9 cellular contexts compared by ENCODE assay signal in genomic region chr2:57906152-57906732, GRCh38.
DNase-seq lines count a peak whose midpoint lies in the region; ATAC-seq and TF ChIP-seq lines count a peak whose summit lies in the region.
"Had no signal": no experiment of that assay in that cellular context is flagged by ENCODE, and none has a peak within 500 bp of the region (broad histone marks: within the 10 kb centered on the region; RNA-seq: fewer than 3 reads in every experiment).

No MANE protein-coding gene starts in this region.

- intact Hi-C loops in OCI-LY7 (cut with micrococcal nuclease; ENCODE audit: unreplicated experiment) = loop anchor here (5.0 kb wide), 1 partner anchor 541 kb away; no protein-coding TSS in a partner anchor

- DNase-seq in DMS79 treated with DMSO at 0.1 percent for 48 hours (lab: John Stamatoyannopoulos, UW) (peak; percentile 15), DMS79 (lab: John Stamatoyannopoulos, UW) (no peak), HL-60 (ENCODE audit: low read depth in 1 of 2, low spot score in 1 of 2) (peak in 1 of 2 experiments; percentile 5), OCI-LY7 (ENCODE audit: low spot score) (peak; percentile 30), dermis microvascular lymphatic vessel endothelial cell (ENCODE audit: low read depth in 2 of 2) (peak; percentile 39 to 65), medulla oblongata (ENCODE audit: extremely low spot score) (peak; percentile 88), HK-2 (ENCODE audit: unreplicated experiment) (no peak)

- H3K27me3 ChIP-seq in HL-60 (ENCODE audit: insufficient read depth, poor library complexity, severe bottlenecking) = no peaks in the 10 kb centered on the region
- H3K27me3 ChIP-seq: BLaER1 treated with 17β-estradiol and CSF1 and Interleukin-3, amounts not matched to agents 10 nM and 100 nM had no signal

- H3K9me2 ChIP-seq in OCI-LY7 (ENCODE audit: insufficient read depth, low read length) = no peaks in the 10 kb centered on the region

- CTCF ChIA-PET in OCI-LY7 (lab: Charles Lee; ENCODE audit: unreplicated experiment) = no interaction called here

- H3K4me3 ChIP-seq in HL-60 (replicated peaks; ENCODE audit: insufficient read depth, low read length) (no peak overlapping the region), OCI-LY7 (ENCODE audit: low read depth, low read length, poor library complexity, severe bottlenecking) (no peak overlapping the region)
- H3K4me3 ChIP-seq: BLaER1 treated with 17β-estradiol and CSF1 and Interleukin-3, amounts not matched to agents 10 nM and 100 nM had no signal

- H3K27ac ChIP-seq in HL-60 (replicated peaks) (no peak overlapping the region), OCI-LY7 (ENCODE audit: low read depth, low read length, poor library complexity, severe bottlenecking) (no peak overlapping the region)
- H3K27ac ChIP-seq: BLaER1 treated with 17β-estradiol and CSF1 and Interleukin-3, amounts not matched to agents 10 nM and 100 nM had no signal

- H2AFZ ChIP-seq in OCI-LY7 (ENCODE audit: low read length) = no peak overlapping the region

- no peaks in the 10 kb centered on the region for H3K9me3 ChIP-seq in OCI-LY7 (ENCODE audit: low read length)
- H3K9me3 ChIP-seq: BLaER1 treated with 17β-estradiol and CSF1 and Interleukin-3, amounts not matched to agents 10 nM and 100 nM had no signal

- POLR2A ChIA-PET in OCI-LY7 (lab: Charles Lee) = interaction anchor here (0.6 kb wide), 1 partner anchor 860 kb away, joined by 4 read pairs; no protein-coding TSS in a partner anchor

- H3K79me2 ChIP-seq in OCI-LY7 (ENCODE audit: insufficient read depth, low read depth, low read length) = no peaks in the 10 kb centered on the region

- no peaks in the 10 kb centered on the region for H4K20me1 ChIP-seq in OCI-LY7 (ENCODE audit: insufficient read depth, low read length)
- H4K20me1 ChIP-seq: BLaER1 treated with 17β-estradiol and CSF1 and Interleukin-3, amounts not matched to agents 10 nM and 100 nM had no signal

- ATAC-seq in GM21515 (IDR thresholded peaks at IDR 0.05; ENCODE audit: unreplicated experiment) = peak; percentile 78

- peak; percentile 77 for TF ChIP-seq CTCF in HL-60 (IDR thresholded peaks at IDR 0.05; ENCODE audit: insufficient read depth, low read length)
- TF ChIP-seq CTCF in OCI-LY7 (conservative IDR thresholded peaks at IDR 0.05; ENCODE audit: low read length) = peak; percentile 84

- no peaks in the 10 kb centered on the region for H3K36me3 ChIP-seq in OCI-LY7 (ENCODE audit: insufficient read depth, low read length)
- H3K36me3 ChIP-seq: BLaER1 treated with 17β-estradiol and CSF1 and Interleukin-3, amounts not matched to agents 10 nM and 100 nM had no signal

- H3K4me2 ChIP-seq in OCI-LY7 (ENCODE audit: low read length) = no peak overlapping the region
- H3K4me2 ChIP-seq: BLaER1 treated with 17β-estradiol and CSF1 and Interleukin-3, amounts not matched to agents 10 nM and 100 nM had no signal

- H3K4me1 ChIP-seq in OCI-LY7 (ENCODE audit: insufficient read depth, low read length, poor library complexity, severe bottlenecking) = no peaks in the 10 kb centered on the region

- BruUV-seq in OCI-LY7 (replicated peaks; lab: Mats Ljungman, UMichigan) = no TSS peak

Comparison
In these comparisons a context has a peak if more than half of its experiments do, and no peak if none do; other contexts are left out.
1. DNase-seq: peak in DMS79 treated with DMSO at 0.1 percent for 48 hours (single experiment), OCI-LY7 (single experiment), dermis microvascular lymphatic vessel endothelial cell (2 of 2) and medulla oblongata (single experiment); none in DMS79 (single experiment) and HK-2 (single experiment).